8 cellular contexts compared by ENCODE assay signal in the genomic region with DNA sequence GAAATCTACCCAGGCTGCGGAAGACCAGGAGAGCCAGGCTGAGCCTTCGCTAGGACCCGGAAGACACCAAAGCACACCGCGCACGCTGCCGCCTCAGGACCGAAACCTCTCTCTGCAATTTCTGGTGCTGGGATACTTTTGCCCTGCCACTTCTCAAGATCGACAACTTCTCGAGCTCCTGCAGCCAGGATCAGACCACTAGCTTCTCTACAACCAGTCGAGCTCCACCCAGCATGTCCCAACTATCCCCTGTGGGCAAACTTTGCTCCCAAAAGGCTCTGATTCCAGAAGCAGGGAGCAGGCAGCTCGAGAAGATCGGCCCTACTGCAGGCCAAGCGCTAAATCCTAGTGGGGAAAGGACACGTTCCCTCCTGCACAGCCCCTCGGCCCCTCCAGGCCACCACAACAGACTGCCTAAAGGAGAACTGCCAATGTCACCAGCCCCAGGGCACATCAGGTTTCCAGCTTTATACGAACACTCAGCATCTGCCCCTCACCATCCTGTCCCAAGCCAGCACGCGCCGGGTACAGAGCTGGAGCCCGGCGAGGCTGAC. TPM values are rescaled to one million over a fixed set of nuclear protein-coding genes. Genes with fewer than 3 reads are reported as not detected.
DNase-seq lines count a peak whose midpoint lies in the region; ATAC-seq, FAIRE-seq and TF ChIP-seq lines count a peak whose summit lies in the region.

No MANE protein-coding gene starts in this region.

- peak overlapping the region; percentile 96 for H3K27ac Mint-ChIP-seq in T-cell

- H3K4me3 ChIP-seq in DOHH2 (ENCODE audit: low read length) (peak overlapping the region; percentile 95), body of pancreas (peak overlapping the region; percentile 88 to 98), iPS-18a (ENCODE audit: low read length) (peak overlapping the region; percentile 100), small intestine (ENCODE audit: low read depth in 1 of 2, low read length in 2 of 2) (peak overlapping the region; percentile 91 to 99)
- peak overlapping the region; percentile 100 for H3K4me3 ChIP-seq in Jurkat, Clone E6-1 (ENCODE audit: low read length)

- H3K27me3 Mint-ChIP-seq in T-cell: no peaks in the 10 kb centered on the region

- no peaks in the 10 kb centered on the region for H3K9me3 Mint-ChIP-seq in T-cell

- H3F3A ChIP-seq in DOHH2 (ENCODE audit: control insufficient read depth, insufficient read depth): peaks cover 27% of the 10 kb centered on the region

- peaks cover 71% of the 10 kb centered on the region for H3K79me2 ChIP-seq in DOHH2 (ENCODE audit: control insufficient read depth, low read length)

- H3K27ac ChIP-seq in DOHH2 (ENCODE audit: low read depth, low read length) (peak overlapping the region; percentile 70), body of pancreas (peak overlapping the region; percentile 88 to 98 (median 94)), iPS-18a (ENCODE audit: low read length) (peak overlapping the region; percentile 85), small intestine (ENCODE audit: low read depth in 1 of 2, low read length in 1 of 2) (peak overlapping the region; percentile 96 to 98)

- CTCF ChIA-PET in T-cell (lab: Charles Lee): interaction anchor here (0.5 to 2.8 kb wide), 6 partner anchors 8 to 1355 kb away, joined by 3 to 20 read pairs (median 3); partner anchors contain the start of gene AKAP8L (in 1 of the 2)

- 0% methylated on average over 13 to 22 of the region's 22 CpGs for WGBS in body of pancreas, 2 donors
- 0 to 1% (median 1%) methylated on average over 22 of the region's 22 CpGs for WGBS in small intestine, 3 donors

- peaks cover 31 to 51% (median 49%) of the 10 kb centered on the region in 3 donors for H3K4me1 Mint-ChIP-seq in T-cell

- H3K9me2 ChIP-seq in DOHH2 (replicated peaks; ENCODE audit: control insufficient read depth, low read length): no peaks in the 10 kb centered on the region

- peak overlapping the region; percentile 91 to 98 (median 97) for H3K4me3 Mint-ChIP-seq in T-cell

- H3K9me3 ChIP-seq in DOHH2 (ENCODE audit: control insufficient read depth, insufficient read depth, low read length) (no peaks in the 10 kb centered on the region), body of pancreas (no peaks in the 10 kb centered on the region), iPS-18a (ENCODE audit: control insufficient read depth, low read depth, low read length) (no peaks in the 10 kb centered on the region), small intestine (ENCODE audit: control insufficient read depth, low read depth) (no peaks in the 10 kb centered on the region)

- intact Hi-C loops in body of pancreas (cut with DNase I): loop anchor here (10.0 kb wide), 1 partner anchor 114 kb away; no protein-coding TSS in a partner anchor

- H4K20me1 ChIP-seq in DOHH2 (ENCODE audit: control insufficient read depth, insufficient read depth, low read depth, low read length): peaks cover 14% of the 10 kb centered on the region; the same call in 1 of the 2 replicates

- peak in 1 of 4 experiments; percentile 8 for ATAC-seq in T-cell (replicated peaks in 1 of 4)
- peak; percentile 15 for ATAC-seq in body of pancreas
- ATAC-seq in GM19023 (IDR thresholded peaks at IDR 0.05; ENCODE audit: unreplicated experiment): no peak
- no peak for ATAC-seq in GM21367 (IDR thresholded peaks at IDR 0.05; ENCODE audit: unreplicated experiment)

- H3K9ac ChIP-seq in iPS-18a (ENCODE audit: low read length): peak overlapping the region; percentile 96

- peak; percentile 27 for DNase-seq in Jurkat, Clone E6-1 (ENCODE audit: low read depth, low spot score)
- DNase-seq in T-cell: peak in 28 of 34 experiments; percentile 20 to 59 (median 38)
- DNase-seq in body of pancreas: peak; percentile 54 to 63 (median 59)
- DNase-seq in small intestine: peak; percentile 68

- TF ChIP-seq POLR2A in body of pancreas (IDR thresholded peaks at IDR 0.05): no peak

- H3K4me2 ChIP-seq in DOHH2 (ENCODE audit: low read length): peak overlapping the region; percentile 96

- H3K36me3 ChIP-seq in DOHH2 (ENCODE audit: control insufficient read depth, low read length): peaks cover 52% of the 10 kb centered on the region
- H3K36me3 ChIP-seq in body of pancreas (replicated peaks in 1 of 2; ENCODE audit: insufficient read depth in 1 of 2, low read depth in 2 of 2): no peaks in the 10 kb centered on the region
- H3K36me3 ChIP-seq in iPS-18a (ENCODE audit: control insufficient read depth, low read depth, low read length): peaks cover 3% of the 10 kb centered on the region
- H3K36me3 ChIP-seq in small intestine (ENCODE audit: control insufficient read depth in 2 of 2, insufficient read depth in 2 of 2, low read length in 2 of 2): peaks cover 0 to 5% of the 10 kb centered on the region in 2 donors

- FAIRE-seq in small intestine (lab: Jason Lieb, UNC): no peak

- H3K27me3 ChIP-seq in DOHH2 (ENCODE audit: control insufficient read depth, low read length) (no peaks in the 10 kb centered on the region), body of pancreas (no peaks in the 10 kb centered on the region), iPS-18a (ENCODE audit: control insufficient read depth, insufficient read depth, low read length) (no peaks in the 10 kb centered on the region), small intestine (ENCODE audit: control insufficient read depth in 2 of 2, insufficient read depth in 2 of 2, low read length in 2 of 2) (no peaks in the 10 kb centered on the region)

- no peaks in the 10 kb centered on the region for H3K36me3 Mint-ChIP-seq in T-cell

- H3K4me1 ChIP-seq in DOHH2 (ENCODE audit: control insufficient read depth, low read length) (peaks cover 37% of the 10 kb centered on the region), body of pancreas (peaks cover 47% of the 10 kb centered on the region), iPS-18a (ENCODE audit: control insufficient read depth, low read depth, low read length) (peaks cover 11% of the 10 kb centered on the region), small intestine (ENCODE audit: control insufficient read depth in 2 of 2, insufficient read depth in 1 of 2, low read depth in 1 of 2, low read length in 1 of 2) (peaks cover 2 to 10% of the 10 kb centered on the region in 2 donors)

- POLR2A ChIA-PET in T-cell (lab: Charles Lee): interaction anchor here (0.6 to 1.1 kb wide), 3 partner anchors 10 to 61 kb away, joined by 3 to 10 read pairs (median 4); no protein-coding TSS in a partner anchor

- TF ChIP-seq CTCF in DOHH2 (IDR thresholded peaks at IDR 0.05; ENCODE audit: low read depth, low read length, poor library complexity, severe bottlenecking) (no peak), body of pancreas (IDR thresholded peaks at IDR 0.05) (no peak)

RNA-seq across cellular contexts. Expression of gene AKAP8, which starts 1.0 kb away (rescaled TPM):
- polyA plus RNA-seq in Jurkat, Clone E6-1 (2012; ENCODE audit: insufficient read depth, insufficient read length): 24.3 TPM
- 10 to 100 TPM; 75.8 to 90.3 (median 86.7) TPM for total RNA-seq in T-cell
- total RNA-seq in body of pancreas: 10 to 100 TPM; 11.2 to 19.4 TPM
- polyA plus RNA-seq in small intestine: 10 to 100 TPM; 14.1 to 21.7 (median 16.2) TPM

RNA-seq across cellular contexts. Expression of gene AKAP8L, which starts 40.2 kb away (rescaled TPM):
- polyA plus RNA-seq in Jurkat, Clone E6-1 (2012; ENCODE audit: insufficient read depth, insufficient read length): 147 TPM
- total RNA-seq in T-cell: 100 to 1,000 TPM; 134 to 198 (median 184) TPM
- 100 to 1,000 TPM; 147 to 196 TPM for total RNA-seq in body of pancreas
- polyA plus RNA-seq in small intestine: 100 to 1,000 TPM in 1 of 3 donors, 10 to 100 TPM in 2; 40.4 to 134 (median 94.2) TPM

RNA-seq across cellular contexts. Expression of gene BRD4, which starts 46.3 kb away (rescaled TPM):
- 27.8 TPM for polyA plus RNA-seq in Jurkat, Clone E6-1 (2012; ENCODE audit: insufficient read depth, insufficient read length)
- 100 to 1,000 TPM; 115 to 154 (median 139) TPM for total RNA-seq in T-cell
- 10 to 100 TPM; 15.3 to 33.6 TPM for total RNA-seq in body of pancreas
- polyA plus RNA-seq in small intestine: 10 to 100 TPM; 15.7 to 27.0 (median 22.4) TPM
